In the genomic region with DNA sequence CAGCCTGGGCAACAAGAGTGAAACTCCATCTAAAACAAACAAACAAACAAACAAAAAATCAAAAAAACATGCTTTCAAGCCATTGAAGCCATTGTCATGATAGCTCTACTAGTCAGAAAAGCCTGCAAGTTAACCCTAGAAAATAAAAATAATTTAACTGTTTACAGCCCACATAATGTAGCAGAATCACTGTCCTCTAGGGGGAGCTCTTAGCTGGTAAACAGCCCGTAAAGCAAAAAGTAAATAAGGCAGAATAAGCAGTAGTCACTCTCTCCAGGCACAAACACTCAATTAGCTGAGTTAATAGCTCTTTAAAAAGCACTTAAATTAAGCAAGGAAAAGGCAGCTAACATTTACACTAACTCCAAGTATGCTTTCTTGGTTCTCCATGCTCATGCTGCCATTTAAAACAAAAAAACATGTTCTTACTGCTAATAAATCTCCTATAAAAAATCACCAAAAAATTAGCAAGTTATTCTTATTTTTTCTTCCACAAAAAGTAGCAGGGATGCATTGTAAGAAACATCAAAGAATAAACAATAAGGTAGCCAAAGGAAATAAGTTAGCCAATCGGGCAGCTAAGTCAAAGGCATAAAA, we compare ENCODE assay signal across 9 cellular contexts. TPM values are rescaled to one million over a fixed set of nuclear protein-coding genes. Genes with fewer than 3 reads are reported as not detected.
DNase-seq lines count a peak whose midpoint lies in the region; FAIRE-seq and TF ChIP-seq lines count a peak whose summit lies in the region.
"Had no signal": no experiment of that assay in that cellular context is flagged by ENCODE, and none has a peak within 500 bp of the region (broad histone marks: within the 10 kb centered on the region; RNA-seq: fewer than 3 reads in every experiment).

No MANE protein-coding gene starts in this region.

- no peak overlapping the region for H4K8ac ChIP-seq in mesenchymal stem cell (ENCODE audit: low read length)

- no peak overlapping the region for H2BK120ac ChIP-seq in mesenchymal stem cell (ENCODE audit: low read depth, low read length)

- peak; percentile 71 for TF ChIP-seq CTCF in D721Med (IDR thresholded peaks at IDR 0.05; ENCODE audit: insufficient read depth, missing control alignments)

- no peak overlapping the region for H3K27ac ChIP-seq in mesenchymal stem cell (ENCODE audit: low read length, poor library complexity, severe bottlenecking)
- H3K27ac ChIP-seq: SJSA1 had no signal

- H3K36me3 ChIP-seq in mesenchymal stem cell (ENCODE audit: control insufficient read depth in 1 of 2, insufficient read depth in 2 of 2, low read depth in 1 of 2, low read length in 2 of 2) = no peaks in the 10 kb centered on the region
- H3K36me3 ChIP-seq: SJSA1 had no signal

- no peak overlapping the region for H4K91ac ChIP-seq in mesenchymal stem cell (ENCODE audit: low read length)

- no peaks in the 10 kb centered on the region for H3K79me1 ChIP-seq in mesenchymal stem cell (replicated peaks; ENCODE audit: low read length, poor library complexity, severe bottlenecking)

- H2AK5ac ChIP-seq in mesenchymal stem cell (ENCODE audit: low read length, severe bottlenecking) = no peak overlapping the region

- no peak overlapping the region for H2AFZ ChIP-seq in mesenchymal stem cell (ENCODE audit: low read depth, low read length)

- no peak overlapping the region for H2BK15ac ChIP-seq in mesenchymal stem cell (ENCODE audit: low read depth, poor library complexity, severe bottlenecking)

- no peak overlapping the region for H3K4me3 ChIP-seq in mesenchymal stem cell (ENCODE audit: insufficient read depth in 1 of 2, low read depth in 1 of 2, low read length in 2 of 2)
- H3K4me3 ChIP-seq: SJSA1 had no signal

- H3K9ac ChIP-seq in mesenchymal stem cell (ENCODE audit: low read length) = no peak overlapping the region

- H3K4me1 ChIP-seq in mesenchymal stem cell (ENCODE audit: control insufficient read depth, insufficient read depth, low read depth, low read length) = no peaks in the 10 kb centered on the region
- H3K4me1 ChIP-seq: SJSA1 had no signal

- no peak overlapping the region for H3K14ac ChIP-seq in mesenchymal stem cell (ENCODE audit: low read length in 2 of 2)

- no peak for FAIRE-seq in D721Med (lab: Jason Lieb, UNC)

- H3K4me2 ChIP-seq in mesenchymal stem cell (ENCODE audit: low read length, poor library complexity, severe bottlenecking) = no peak overlapping the region

- 61% methylated on average over 2 of the region's 2 CpGs for WGBS in mesenchymal stem cell

- H3K23ac ChIP-seq in mesenchymal stem cell (ENCODE audit: low read length in 2 of 2) = no peak overlapping the region

- H3K9me3 ChIP-seq in mesenchymal stem cell (ENCODE audit: control insufficient read depth, low read length) = no peaks in the 10 kb centered on the region
- H3K9me3 ChIP-seq: SJSA1 had no signal

- no peak overlapping the region for H3K18ac ChIP-seq in mesenchymal stem cell (ENCODE audit: low read depth in 1 of 2, low read length in 2 of 2)

- H3K27me3 ChIP-seq in mesenchymal stem cell (ENCODE audit: control insufficient read depth in 1 of 2, insufficient read depth in 1 of 2, low read length in 2 of 2) = no peaks in the 10 kb centered on the region
- H3K27me3 ChIP-seq: SJSA1 had no signal

- no peak overlapping the region for H3K4ac ChIP-seq in mesenchymal stem cell (ENCODE audit: low read depth in 1 of 2, low read length in 2 of 2)

- H2BK5ac ChIP-seq in mesenchymal stem cell (ENCODE audit: low read depth, low read length, poor library complexity, severe bottlenecking) = no peak overlapping the region

- DNase-seq in D721Med (ENCODE audit: insufficient read length, low spot score) (no peak), HuH-7.5 (ENCODE audit: low spot score) (peak; percentile 19), RPMI8226 (peak; percentile 67), germinal center (ENCODE audit: low spot score) (peak; percentile 32), inferior parietal cortex (ENCODE audit: extremely low spot score) (no peak), mesenchymal stem cell (no peak), T-helper 9 cell (no peak)
- no peak for DNase-seq in stimulated activated CD4-positive, alpha-beta T cell treated with anti-CD3 and anti-CD28 coated beads, Interleukin-2, amount 100 ng/mL, for 48 hours

- no peak overlapping the region for H2BK12ac ChIP-seq in mesenchymal stem cell (ENCODE audit: low read length in 2 of 2)

RNA-seq across cellular contexts. Expression of a gene that starts 11.3 kb away (rescaled TPM):
- polyA plus RNA-seq in mesenchymal stem cell (2013, experiment 1 of 2) = not detected
- not detected for polyA plus RNA-seq in mesenchymal stem cell (2013, experiment 2 of 2)

RNA-seq across cellular contexts. Expression of a gene that starts 43.8 kb away (rescaled TPM):
- polyA plus RNA-seq in mesenchymal stem cell (2013, experiment 1 of 2) = not detected
- polyA plus RNA-seq in mesenchymal stem cell (2013, experiment 2 of 2) = not detected

RNA-seq across cellular contexts. Expression of a gene that starts 50.1 kb away (rescaled TPM):
- not detected for polyA plus RNA-seq in mesenchymal stem cell (2013, experiment 1 of 2)
- not detected for polyA plus RNA-seq in mesenchymal stem cell (2013, experiment 2 of 2)

Comparison
In these comparisons a context has a peak if more than half of its experiments do, and no peak if none do; other contexts are left out.
1. DNase-seq: peak in HuH-7.5 (single experiment), RPMI8226 (single experiment) and germinal center (single experiment); none in D721Med (single experiment), inferior parietal cortex (single experiment), mesenchymal stem cell (single experiment), T-helper 9 cell (single experiment) and stimulated activated CD4-positive, alpha-beta T cell treated with anti-CD3 and anti-CD28 coated beads, Interleukin-2, amount 100 ng/mL, for 48 hours (0 of 2).